ENCODE assay signal across 17 cellular contexts in the genomic region with DNA sequence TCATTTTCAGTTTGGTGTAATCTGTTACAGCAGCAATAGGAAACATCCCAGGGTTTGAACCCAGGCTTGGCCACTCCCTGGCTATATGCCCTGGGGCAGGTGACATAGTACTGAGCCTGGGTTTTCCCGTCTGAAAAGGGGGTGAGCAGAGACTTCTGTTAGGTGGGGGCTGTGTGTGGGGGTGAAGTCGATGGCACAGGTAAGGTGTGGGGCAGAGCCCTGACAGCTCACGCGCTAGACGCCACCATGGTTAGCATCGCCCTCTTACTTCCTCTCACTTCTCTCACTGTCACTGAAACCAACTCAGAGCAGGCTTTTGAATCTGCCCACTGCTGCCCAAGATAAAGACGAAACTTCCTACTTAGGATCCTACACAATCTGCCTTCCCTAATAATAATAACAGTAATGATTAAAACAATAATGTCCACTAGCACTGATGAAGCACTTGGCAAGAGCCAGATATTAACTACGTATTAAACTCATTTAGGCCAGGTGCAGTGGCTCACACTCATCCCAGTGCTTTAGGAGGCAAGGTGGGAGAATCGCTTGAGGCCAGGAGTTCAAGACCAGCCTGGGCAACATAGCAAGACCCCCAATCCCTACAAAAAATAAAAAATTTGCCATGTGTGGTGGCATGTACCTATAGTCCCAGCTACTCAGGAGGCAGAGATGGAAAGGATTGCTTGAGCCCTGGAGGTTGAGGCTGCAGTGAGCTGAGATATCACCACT.
DNase-seq lines count a peak whose midpoint lies in the region; ATAC-seq and TF ChIP-seq lines count a peak whose summit lies in the region.
"Had no signal": no experiment of that assay in that cellular context is flagged by ENCODE, and none has a peak within 500 bp of the region (broad histone marks: within the 10 kb centered on the region; RNA-seq: fewer than 3 reads in every experiment).

No MANE protein-coding gene starts in this region.

- H3K4me3 Mint-ChIP-seq in T-helper 17 cell: no peak overlapping the region
- H3K4me3 Mint-ChIP-seq in stimulated activated naive CD8-positive, alpha-beta T cell treated with anti-CD3 and anti-CD28 coated beads, Interleukin-15, amount 100 ng/mL, for 72 hours: no peak overlapping the region
- H3K4me3 Mint-ChIP-seq: activated CD4-positive, alpha-beta T cell treated with anti-CD3 and anti-CD28 coated beads, Interleukin-2, amount 10 ng/mL, durations not matched to agents 7 days and 5 days; activated naive CD4-positive, alpha-beta T cell treated with anti-CD3 and anti-CD28 coated beads, Interleukin-2, amount 50 U/mL, for 24 hours; H9; stimulated activated naive CD8-positive, alpha-beta T cell treated with anti-CD3 and anti-CD28 coated beads, Interleukin-15, Interleukin-2, amounts not matched to agents 100 ng/mL and 50 ng/mL, for 24 hours had no signal

- peak; percentile 61 to 85 for ATAC-seq in activated naive CD4-positive, alpha-beta T cell treated with anti-CD3 and anti-CD28 coated beads, Interleukin-2, amount 50 U/mL, for 72 hours
- ATAC-seq in T-helper 17 cell: peak; percentile 49
- ATAC-seq in foreskin keratinocyte: peak; percentile 57
- ATAC-seq in stimulated activated naive CD8-positive, alpha-beta T cell treated with anti-CD3 and anti-CD28 coated beads, Interleukin-15, amount 100 ng/mL, for 72 hours: peak; percentile 90
- no peak for ATAC-seq in HG03439 (IDR thresholded peaks at IDR 0.05; ENCODE audit: unreplicated experiment)
- no peak for ATAC-seq in GM18907 (IDR thresholded peaks at IDR 0.05; ENCODE audit: unreplicated experiment)
- ATAC-seq: pancreas had no signal

- H3K36me3 Mint-ChIP-seq in activated naive CD4-positive, alpha-beta T cell treated with anti-CD3 and anti-CD28 coated beads, Interleukin-2, amount 50 U/mL, for 72 hours: no peaks in the 10 kb centered on the region
- H3K36me3 Mint-ChIP-seq in T-helper 17 cell (ENCODE audit: low read depth): peaks cover 2% of the 10 kb centered on the region
- H3K36me3 Mint-ChIP-seq: activated naive CD4-positive, alpha-beta T cell treated with anti-CD3 and anti-CD28 coated beads, Interleukin-2, amount 50 U/mL, for 24 hours had no signal

- TF ChIP-seq CTCF in foreskin keratinocyte (conservative IDR thresholded peaks at IDR 0.05): no peak

- peaks cover 5% of the 10 kb centered on the region for H3K27me3 Mint-ChIP-seq in T-helper 17 cell
- peaks cover 20% of the 10 kb centered on the region for H3K27me3 Mint-ChIP-seq in stimulated activated naive CD8-positive, alpha-beta T cell treated with anti-CD3 and anti-CD28 coated beads, Interleukin-15, amount 100 ng/mL, for 72 hours
- H3K27me3 Mint-ChIP-seq: activated CD4-positive, alpha-beta T cell treated with anti-CD3 and anti-CD28 coated beads, Interleukin-2, amount 10 ng/mL, durations not matched to agents 7 days and 5 days; activated naive CD4-positive, alpha-beta T cell treated with anti-CD3 and anti-CD28 coated beads, Interleukin-2, amount 50 U/mL, for 24 hours had no signal

- H3K27me3 ChIP-seq in foreskin keratinocyte: no peaks in the 10 kb centered on the region
- H3K27me3 ChIP-seq: pancreas had no signal

- no peak for DNase-seq in activated naive CD4-positive, alpha-beta T cell treated with anti-CD3 and anti-CD28 coated beads, Interleukin-2, amount 50 U/mL, for 72 hours (ENCODE audit: low spot score in 2 of 2)
- DNase-seq in activated naive CD4-positive, alpha-beta T cell treated with anti-CD3 and anti-CD28 coated beads, Interleukin-2, amount 50 U/mL, for 16 hours: no peak
- DNase-seq in T-helper 17 cell (no peak), foreskin keratinocyte (peak in 1 of 2 donors; percentile 19), NCI-H2227 treated with DMSO at 0.1 percent for 48 hours (lab: John Stamatoyannopoulos, UW) (no peak)
- peak in 1 of 2 donors; percentile 56 for DNase-seq in stimulated activated naive CD8-positive, alpha-beta T cell treated with anti-CD3 and anti-CD28 coated beads, Interleukin-15, amount 100 ng/mL, for 72 hours
- DNase-seq: activated CD4-positive, alpha-beta T cell treated with anti-CD3 and anti-CD28 coated beads, Interleukin-2, amount 10 ng/mL, durations not matched to agents 7 days and 5 days; effector CD8-positive, alpha-beta T cell; H9; NCI-H2107; NCI-H748 treated with DMSO at 0.1 percent for 48 hours; pancreas; small intestine had no signal

- H3K9me3 ChIP-seq in T-helper 17 cell (ENCODE audit: control insufficient read depth, low read length, poor library complexity, severe bottlenecking): no peaks in the 10 kb centered on the region
- H3K9me3 ChIP-seq: pancreas had no signal

- no peaks in the 10 kb centered on the region for H3K9me3 Mint-ChIP-seq in activated naive CD4-positive, alpha-beta T cell treated with anti-CD3 and anti-CD28 coated beads, Interleukin-2, amount 50 U/mL, for 72 hours
- H3K9me3 Mint-ChIP-seq in stimulated activated naive CD8-positive, alpha-beta T cell treated with anti-CD3 and anti-CD28 coated beads, Interleukin-15, amount 100 ng/mL, for 72 hours: no peaks in the 10 kb centered on the region
- H3K9me3 Mint-ChIP-seq: activated CD4-positive, alpha-beta T cell treated with anti-CD3 and anti-CD28 coated beads, Interleukin-2, amount 10 ng/mL, durations not matched to agents 7 days and 5 days; activated naive CD4-positive, alpha-beta T cell treated with anti-CD3 and anti-CD28 coated beads, Interleukin-2, amount 50 U/mL, for 24 hours; H9; stimulated activated naive CD8-positive, alpha-beta T cell treated with anti-CD3 and anti-CD28 coated beads, Interleukin-15, Interleukin-2, amounts not matched to agents 100 ng/mL and 50 ng/mL, for 24 hours had no signal

- H3K27ac Mint-ChIP-seq in activated naive CD4-positive, alpha-beta T cell treated with anti-CD3 and anti-CD28 coated beads, Interleukin-2, amount 50 U/mL, for 72 hours: no peak overlapping the region
- H3K27ac Mint-ChIP-seq in T-helper 17 cell: no peak overlapping the region
- peak overlapping the region; percentile 40 to 49 for H3K27ac Mint-ChIP-seq in stimulated activated naive CD8-positive, alpha-beta T cell treated with anti-CD3 and anti-CD28 coated beads, Interleukin-15, amount 100 ng/mL, for 72 hours
- H3K27ac Mint-ChIP-seq: activated CD4-positive, alpha-beta T cell treated with anti-CD3 and anti-CD28 coated beads, Interleukin-2, amount 10 ng/mL, durations not matched to agents 7 days and 5 days; H9; stimulated activated naive CD8-positive, alpha-beta T cell treated with anti-CD3 and anti-CD28 coated beads, Interleukin-15, Interleukin-2, amounts not matched to agents 100 ng/mL and 50 ng/mL, for 24 hours had no signal

- no peak overlapping the region for H3K27ac ChIP-seq in foreskin keratinocyte
- H3K27ac ChIP-seq: pancreas had no signal

- H3K4me1 ChIP-seq in foreskin keratinocyte: no peaks in the 10 kb centered on the region

- peaks cover 14% of the 10 kb centered on the region for H3K4me1 Mint-ChIP-seq in T-helper 17 cell
- H3K4me1 Mint-ChIP-seq in stimulated activated naive CD8-positive, alpha-beta T cell treated with anti-CD3 and anti-CD28 coated beads, Interleukin-15, amount 100 ng/mL, for 72 hours: peaks cover 36% of the 10 kb centered on the region

Comparison
In these comparisons a context has a peak if more than half of its experiments do, and no peak if none do; other contexts are left out.
1. ATAC-seq: peak in activated naive CD4-positive, alpha-beta T cell treated with anti-CD3 and anti-CD28 coated beads, Interleukin-2, amount 50 U/mL, for 72 hours (2 of 2), T-helper 17 cell (single experiment), foreskin keratinocyte (single experiment) and stimulated activated naive CD8-positive, alpha-beta T cell treated with anti-CD3 and anti-CD28 coated beads, Interleukin-15, amount 100 ng/mL, for 72 hours (single experiment); none in HG03439 (single experiment) and GM18907 (single experiment).
2. H3K27ac Mint-ChIP-seq: peak in stimulated activated naive CD8-positive, alpha-beta T cell treated with anti-CD3 and anti-CD28 coated beads, Interleukin-15, amount 100 ng/mL, for 72 hours (2 of 2); none in activated naive CD4-positive, alpha-beta T cell treated with anti-CD3 and anti-CD28 coated beads, Interleukin-2, amount 50 U/mL, for 72 hours (0 of 2) and T-helper 17 cell (single experiment).